33 cellular contexts compared by ENCODE assay signal in the genomic region with DNA sequence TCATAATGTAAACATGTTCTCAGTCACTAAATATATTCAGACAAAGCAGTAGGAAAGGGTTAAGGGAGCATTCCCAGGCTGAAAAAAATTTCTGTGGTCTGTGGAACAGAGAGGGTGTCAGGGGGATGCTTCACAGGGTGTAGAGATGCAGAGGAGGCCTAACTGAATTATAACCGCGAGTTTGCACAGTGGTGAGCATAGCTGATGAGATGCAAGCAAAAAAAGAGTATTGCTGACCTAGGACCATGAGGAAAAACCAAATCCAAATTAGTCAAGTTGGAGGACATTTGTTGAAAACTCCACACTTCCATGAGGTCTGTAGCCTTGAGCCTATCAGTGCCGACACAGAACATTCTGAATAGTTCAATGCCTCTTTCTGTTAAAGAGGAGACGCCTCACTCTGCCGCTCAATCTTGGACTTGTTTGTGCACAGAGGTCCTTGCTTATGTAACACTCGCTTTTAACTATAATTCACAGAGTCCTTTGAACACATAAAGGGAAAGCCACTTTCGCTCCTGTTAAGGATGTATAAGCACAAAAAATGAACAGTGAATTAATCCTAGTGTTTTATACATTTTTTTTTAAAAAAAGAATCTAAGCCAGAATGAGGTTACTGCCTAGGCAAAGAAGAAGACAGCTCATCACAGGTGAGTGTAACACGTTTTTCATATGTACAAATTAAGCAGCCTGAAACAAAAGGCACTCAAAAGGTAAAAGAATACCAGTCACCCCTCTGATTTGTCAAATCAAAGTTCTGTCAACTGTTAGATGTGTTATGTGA. TPM values are rescaled to one million over a fixed set of nuclear protein-coding genes. Genes with fewer than 3 reads are reported as not detected.
DNase-seq lines count a peak whose midpoint lies in the region; ATAC-seq, FAIRE-seq and TF ChIP-seq lines count a peak whose summit lies in the region.
"Had no signal": no experiment of that assay in that cellular context is flagged by ENCODE, and none has a peak within 500 bp of the region (broad histone marks: within the 10 kb centered on the region; RNA-seq: fewer than 3 reads in every experiment).

No MANE protein-coding gene starts in this region.

- H3K9ac ChIP-seq in DND-41 (ENCODE audit: low read depth, low read length): no peak overlapping the region
- H3K9ac ChIP-seq: KMS-11 had no signal

- no peak overlapping the region for H3K4me3 ChIP-seq in DND-41 (ENCODE audit: low read depth in 1 of 2, low read length in 2 of 2)
- no peak overlapping the region for H3K4me3 ChIP-seq in pancreas
- H3K4me3 ChIP-seq in heart right ventricle: no peak overlapping the region
- H3K4me3 ChIP-seq: lung, mucosa of descending colon, thyroid gland, vagina had no signal

- H3K9me3 ChIP-seq in DND-41 (ENCODE audit: insufficient read depth, low read length, severe bottlenecking) (no peaks in the 10 kb centered on the region), pancreas (no peaks in the 10 kb centered on the region), heart right ventricle (peaks cover 0 to 12% (median 0%) of the 10 kb centered on the region in 11 donors)
- H3K9me3 ChIP-seq: mucosa of descending colon, thyroid gland, vagina had no signal

- 15 to 20% methylated on average over 8 of the region's 8 CpGs for WGBS in pancreas, 2 donors
- WGBS in heart right ventricle, 2 donors: 77 to 86% methylated on average over 8 of the region's 8 CpGs

- H2AFZ ChIP-seq in DND-41 (ENCODE audit: low read depth, low read length): no peak overlapping the region

- no peaks in the 10 kb centered on the region for H3K79me2 ChIP-seq in DND-41 (ENCODE audit: insufficient read depth, low read length)

- no peak for FAIRE-seq in pancreas (lab: Jason Lieb, UNC)
- FAIRE-seq: GM18507 had no signal

- H4K20me1 ChIP-seq in DND-41 (ENCODE audit: insufficient read depth, low read length): no peaks in the 10 kb centered on the region

- H3K4me1 ChIP-seq in DND-41 (ENCODE audit: insufficient read depth, low read length) (peaks cover 8% of the 10 kb centered on the region), foreskin keratinocyte (peaks cover 9% of the 10 kb centered on the region), pancreas (peaks cover 13 to 19% (median 17%) of the 10 kb centered on the region in 3 donors), heart right ventricle (peaks cover 0 to 8% (median 0%) of the 10 kb centered on the region in 9 donors)
- H3K4me1 ChIP-seq: thyroid gland, vagina had no signal

- no peaks in the 10 kb centered on the region for H3K36me3 ChIP-seq in DND-41 (ENCODE audit: insufficient read depth, low read length)
- no peaks in the 10 kb centered on the region for H3K36me3 ChIP-seq in pancreas
- H3K36me3 ChIP-seq in heart right ventricle: no peaks in the 10 kb centered on the region
- H3K36me3 ChIP-seq: thyroid gland, vagina had no signal

- no peak overlapping the region for H3K4me2 ChIP-seq in DND-41 (ENCODE audit: insufficient read depth, low read length)
- H3K4me2 ChIP-seq: KMS-11 had no signal

- ATAC-seq in DND-41 (ENCODE audit: insufficient read depth, low read depth) (peak; percentile 44; the same call in 1 of the 3 replicates), SK-N-SH treated with all-trans-retinoic acid at 6 μM for 48 hours (peak; percentile 16; the same call in 2 of the 3 replicates), foreskin keratinocyte (peak; percentile 66), pancreas (peak; percentile 48 to 67 (median 57)), heart right ventricle (no peak), GM19035 (IDR thresholded peaks at IDR 0.05; ENCODE audit: unreplicated experiment) (no peak), GM18870 (IDR thresholded peaks at IDR 0.05; ENCODE audit: unreplicated experiment) (no peak)
- ATAC-seq: CD8-positive, alpha-beta T cell; effector memory CD8-positive, alpha-beta T cell; mucosa of descending colon; natural killer cell; Panc1; stimulated activated naive CD8-positive, alpha-beta T cell treated with anti-CD3 and anti-CD28 coated beads, Interleukin-15, amount 100 ng/mL, for 72 hours had no signal

- H3K27ac ChIP-seq in DND-41 (ENCODE audit: low read length) (no peak overlapping the region), foreskin keratinocyte (no peak overlapping the region), pancreas (peak overlapping the region in 1 of 4 donors; percentile 68), heart right ventricle (no peak overlapping the region)
- H3K27ac ChIP-seq: KMS-11, thyroid gland, vagina, VCaP had no signal

- intact Hi-C loops in pancreas (cut with DNase I): no loop called here
- intact Hi-C loops in heart right ventricle (cut with DNase I): no loop called here

- DNase-seq in DND-41 (no peak), foreskin keratinocyte (peak in 1 of 2 donors; percentile 22), pancreas (no peak), heart right ventricle (no peak), NCI-H2107 treated with DMSO at 0.1 percent for 48 hours (lab: John Stamatoyannopoulos, UW; ENCODE audit: unreplicated experiment) (no peak)
- DNase-seq: activated CD4-positive, alpha-beta T cell treated with anti-CD3 and anti-CD28 coated beads for 4 hours; activated CD8-positive, alpha-beta memory T cell treated with anti-CD3 and anti-CD28 coated beads for 24 hours; activated effector memory CD4-positive, alpha-beta T cell treated with anti-CD3 and anti-CD28 coated beads, Interleukin-2, amount 50 U/mL, for 16 hours; aorta; CD8-positive, alpha-beta T cell; central memory CD4-positive, alpha-beta T cell; effector memory CD8-positive, alpha-beta T cell; foreskin melanocyte; MM.1S; mucosa of descending colon; natural killer cell; NCI-H2081; NCI-H2227 treated with DMSO at 0.1 percent for 48 hours; NCI-H526; retina; SHP77 treated with DMSO at 0.1 percent for 48 hours; stimulated activated naive CD8-positive, alpha-beta T cell treated with anti-CD3 and anti-CD28 coated beads, Interleukin-15, amount 100 ng/mL, for 72 hours; T1000; thyroid gland had no signal

- no peaks in the 10 kb centered on the region for H3K27me3 ChIP-seq in DND-41 (ENCODE audit: insufficient read depth, low read length, poor library complexity)
- H3K27me3 ChIP-seq in foreskin keratinocyte: no peaks in the 10 kb centered on the region
- no peaks in the 10 kb centered on the region for H3K27me3 ChIP-seq in pancreas
- no peaks in the 10 kb centered on the region for H3K27me3 ChIP-seq in heart right ventricle
- H3K27me3 ChIP-seq: thyroid gland, vagina had no signal

- TF ChIP-seq CTCF in DND-41 (IDR thresholded peaks at IDR 0.05; ENCODE audit: borderline replicate concordance, extremely low read depth, low read length, poor library complexity, severe bottlenecking) (no peak), foreskin keratinocyte (conservative IDR thresholded peaks at IDR 0.05) (no peak), pancreas (IDR thresholded peaks at IDR 0.05) (no peak), heart right ventricle (IDR thresholded peaks at IDR 0.05) (no peak)

TF ChIP-seq in SK-N-SH treated with all-trans-retinoic acid at 6 μM for 48 hours, 23 proteins besides CTCF, POLR2A, EP300 and RAD21:
- no peak for TF ChIP-seq TOX (CRISPR knock-in tag; IDR thresholded peaks at IDR 0.05; ENCODE audit: borderline replicate concordance)
- TF ChIP-seq ZFP30 (CRISPR knock-in tag; IDR thresholded peaks at IDR 0.05): no peak
- no peak for TF ChIP-seq OSR1 (CRISPR knock-in tag; IDR thresholded peaks at IDR 0.05)
- TF ChIP-seq TCF4 (CRISPR knock-in tag; IDR thresholded peaks at IDR 0.05; ENCODE audit: borderline replicate concordance): no peak
- no peak for TF ChIP-seq BACH2 (CRISPR knock-in tag; IDR thresholded peaks at IDR 0.05; ENCODE audit: borderline replicate concordance)
- TF ChIP-seq RARB (CRISPR knock-in tag; IDR thresholded peaks at IDR 0.05): no peak
- TF ChIP-seq CSDC2 (CRISPR knock-in tag; IDR thresholded peaks at IDR 0.05): no peak
- TF ChIP-seq ZNF8 (CRISPR knock-in tag; IDR thresholded peaks at IDR 0.05): no peak
- TF ChIP-seq ZFP3 (CRISPR knock-in tag; IDR thresholded peaks at IDR 0.05): no peak

RNA-seq across cellular contexts. Expression of a gene that starts 25.8 kb away (rescaled TPM):
- 37.9 and 38.2 TPM in 2 replicates for total RNA-seq in foreskin keratinocyte
- 7.8 and 9.9 TPM in 2 replicates for polyA plus RNA-seq in foreskin keratinocyte
- total RNA-seq in pancreas: 10 to 100 TPM; 23.7 to 44.8 (median 29.7) TPM
- 10 to 100 TPM; 10.9 to 11.4 TPM for polyA plus RNA-seq in pancreas
- total RNA-seq in heart right ventricle: 10 to 100 TPM; 20.2 to 31.1 (median 24.8) TPM
- 10 to 100 TPM in 1 of 2 donors, 1 to 10 TPM in 1; 7.1 to 11.0 TPM for polyA plus RNA-seq in heart right ventricle

Comparison
In these comparisons a context has a peak if more than half of its experiments do, and no peak if none do; other contexts are left out.
1. ATAC-seq: peak in DND-41 (single experiment), SK-N-SH treated with all-trans-retinoic acid at 6 μM for 48 hours (single experiment), foreskin keratinocyte (single experiment) and pancreas (4 of 4); none in heart right ventricle (0 of 8), GM19035 (single experiment) and GM18870 (single experiment).